ENCODE assay signal across 19 cellular contexts in the genomic region with DNA sequence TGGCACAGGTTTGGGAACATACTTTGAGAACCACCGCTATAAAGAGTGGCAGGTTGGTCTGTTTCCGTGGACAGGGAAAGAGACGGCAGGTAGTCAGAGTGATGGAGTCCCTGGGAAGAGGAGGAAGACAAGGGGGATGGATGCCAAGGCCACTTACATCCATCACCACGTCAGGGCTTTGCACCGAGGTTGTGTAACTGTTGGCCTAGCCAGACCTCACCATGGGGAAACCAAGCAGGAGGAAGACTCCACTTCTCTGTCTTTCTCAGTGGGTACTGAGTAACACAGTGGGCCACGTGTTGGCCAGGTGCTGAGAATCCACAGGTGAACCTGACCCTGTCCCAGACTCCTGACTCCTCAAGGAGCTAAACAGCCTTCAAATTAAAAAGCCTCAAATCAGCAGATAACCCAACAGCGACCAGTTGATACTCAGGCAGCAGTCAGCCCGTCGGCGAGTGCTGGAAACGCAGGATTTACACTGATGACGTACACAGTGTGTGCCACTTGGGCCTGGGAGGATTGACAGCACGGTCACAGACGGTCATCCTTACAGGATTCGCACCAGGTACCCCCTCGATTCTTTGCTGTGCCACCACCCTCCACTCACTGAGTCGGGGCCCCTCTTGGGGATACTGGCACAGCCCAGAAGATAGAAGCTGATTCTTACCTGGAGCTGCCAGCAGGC.
DNase-seq lines count a peak whose midpoint lies in the region; ATAC-seq and TF ChIP-seq lines count a peak whose summit lies in the region.
"Had no signal": no experiment of that assay in that cellular context is flagged by ENCODE, and none has a peak within 500 bp of the region (broad histone marks: within the 10 kb centered on the region; RNA-seq: fewer than 3 reads in every experiment).

No MANE protein-coding gene starts in this region.

- ATAC-seq in GM23338 (no peak), GM19035 (IDR thresholded peaks at IDR 0.05; ENCODE audit: unreplicated experiment) (no peak)
- ATAC-seq: Right ventricle myocardium inferior had no signal

- H3K4me1 Mint-ChIP-seq in GM23338, result no peaks in the 10 kb centered on the region; the same call in 2 of the 3 replicates
- H3K4me1 Mint-ChIP-seq: CD8-positive, alpha-beta memory T cell had no signal

- TF ChIP-seq EP300 in sigmoid colon (IDR thresholded peaks at IDR 0.05), result no peak

- no peaks in the 10 kb centered on the region for H4K20me1 ChIP-seq in GM23338 (replicated peaks; ENCODE audit: insufficient read depth)
- H4K20me1 ChIP-seq in PC-9 (ENCODE audit: insufficient read depth), result no peaks in the 10 kb centered on the region

- H3K79me2 ChIP-seq in GM23338 (replicated peaks; ENCODE audit: insufficient read depth) (no peaks in the 10 kb centered on the region), PC-9 (ENCODE audit: low read depth) (no peaks in the 10 kb centered on the region)

- H3K9me3 Mint-ChIP-seq in GM23338, result no peaks in the 10 kb centered on the region
- H3K9me3 Mint-ChIP-seq: CD8-positive, alpha-beta memory T cell had no signal

- H3K4me2 ChIP-seq in GM23338 (no peak overlapping the region), PC-9 (peak overlapping the region; percentile 69)

- CTCF ChIA-PET in PC-9 (lab: Charles Lee), result no interaction called here

- H3K27ac Mint-ChIP-seq in GM23338, result no peak overlapping the region
- H3K27ac Mint-ChIP-seq: CD8-positive, alpha-beta memory T cell had no signal

- H3K36me3 ChIP-seq in GM23338 (ENCODE audit: insufficient read depth) (no peaks in the 10 kb centered on the region), PC-9 (ENCODE audit: low read depth) (no peaks in the 10 kb centered on the region), sigmoid colon (no peaks in the 10 kb centered on the region)

- DNase-seq in GM23338 (ENCODE audit: low spot score) (no peak), PC-9 (no peak), islet precursor cell (peak; percentile 23), sigmoid colon (peak; percentile 27), G401 (ENCODE audit: low spot score) (no peak), NCI-H2029 treated with DMSO at 0.1 percent for 48 hours (lab: John Stamatoyannopoulos, UW) (no peak), NCI-H2107 treated with DMSO at 0.1 percent for 48 hours (lab: John Stamatoyannopoulos, UW; ENCODE audit: unreplicated experiment) (no peak)
- DNase-seq: AML-193; C1 segment of cervical spinal cord; CD8-positive, alpha-beta memory T cell; GDM1; GOT3; KBM-7; NCI-H1105; NCI-H2029; NCI-H2171; NCI-H345 had no signal

- TF ChIP-seq POLR2A in sigmoid colon (IDR thresholded peaks at IDR 0.05), result no peak

- intact Hi-C loops in PC-9 (cut with micrococcal nuclease; ENCODE audit: unreplicated experiment) (no loop called here), sigmoid colon (cut with DNase I) (no loop called here)

- H3F3A ChIP-seq in GM23338 (replicated peaks; ENCODE audit: low read depth) (no peaks in the 10 kb centered on the region), PC-9 (ENCODE audit: insufficient read depth, low read depth) (no peaks in the 10 kb centered on the region)

- H3K9me3 ChIP-seq in PC-9 (ENCODE audit: insufficient read depth, low read depth), result no peaks in the 10 kb centered on the region
- no peaks in the 10 kb centered on the region for H3K9me3 ChIP-seq in sigmoid colon

- no peak overlapping the region for H3K4me3 Mint-ChIP-seq in GM23338
- H3K4me3 Mint-ChIP-seq: CD8-positive, alpha-beta memory T cell had no signal

- H3K27ac ChIP-seq in GM23338 (ENCODE audit: low read depth) (no peak overlapping the region), PC-9 (no peak overlapping the region), sigmoid colon (no peak overlapping the region)

- H2AFZ ChIP-seq in GM23338 (peak overlapping the region; percentile 49; the same call in 1 of the 2 replicates), PC-9 (no peak overlapping the region; the same call in 1 of the 2 replicates)

- H3K36me3 Mint-ChIP-seq in GM23338 (ENCODE audit: low read depth), result no peaks in the 10 kb centered on the region

- H3K27me3 ChIP-seq in GM23338 (ENCODE audit: insufficient read depth) (no peaks in the 10 kb centered on the region), PC-9 (ENCODE audit: insufficient read depth, low read depth) (no peaks in the 10 kb centered on the region), sigmoid colon (no peaks in the 10 kb centered on the region)

- POLR2A ChIA-PET in PC-9 (lab: Charles Lee; ENCODE audit: unreplicated experiment), result no interaction called here

- 78 to 89% methylated on average over 17 of the region's 17 CpGs for WGBS in sigmoid colon, 2 donors

- H3K4me3 ChIP-seq in GM23338, result no peak overlapping the region
- no peak overlapping the region for H3K4me3 ChIP-seq in PC-9
- no peak overlapping the region for H3K4me3 ChIP-seq in sigmoid colon

- H3K9me2 ChIP-seq in GM23338 (ENCODE audit: insufficient read depth) (peaks cover 5% of the 10 kb centered on the region; the same call in 1 of the 2 replicates), PC-9 (ENCODE audit: insufficient read depth) (no peaks in the 10 kb centered on the region)

- no TSS peak for BruUV-seq in PC-9 (replicated peaks; lab: Mats Ljungman, UMichigan)

- H3K27me3 Mint-ChIP-seq in GM23338 (ENCODE audit: insufficient read depth, low read depth, poor library complexity), result peaks cover 7% of the 10 kb centered on the region

- in situ Hi-C loops in G401 (cut with HindIII; ENCODE audit: low sequenced_read_pairs), result no loop called here

- TF ChIP-seq CTCF in GM23338 (conservative IDR thresholded peaks at IDR 0.05; ENCODE audit: low read depth in 2 of 2) (no peak), PC-9 (conservative IDR thresholded peaks at IDR 0.05) (no peak), sigmoid colon (IDR thresholded peaks at IDR 0.05) (no peak)

- H3K4me1 ChIP-seq in GM23338 (ENCODE audit: insufficient read depth), result no peaks in the 10 kb centered on the region
- H3K4me1 ChIP-seq in PC-9 (replicated peaks; ENCODE audit: insufficient read depth), result peaks cover 14% of the 10 kb centered on the region
- no peaks in the 10 kb centered on the region for H3K4me1 ChIP-seq in sigmoid colon

TF ChIP-seq in GM23338, 12 proteins besides CTCF, POLR2A, EP300 and RAD21 (continues in another document):
- TF ChIP-seq JUNB (IDR thresholded peaks at IDR 0.05; ENCODE audit: unreplicated experiment) (no peak), EZH2phosphoT487 (IDR thresholded peaks at IDR 0.05; ENCODE audit: unreplicated experiment) (no peak), REST (IDR thresholded peaks at IDR 0.05; ENCODE audit: unreplicated experiment) (no peak), EZH2 (IDR thresholded peaks at IDR 0.05; ENCODE audit: low read depth, unreplicated experiment) (no peak), ETS1 (IDR thresholded peaks at IDR 0.05) (no peak)

Comparison
In these comparisons a context has a peak if more than half of its experiments do, and no peak if none do; other contexts are left out.
1. DNase-seq: peak in islet precursor cell (single experiment) and sigmoid colon (single experiment); none in GM23338 (single experiment), PC-9 (0 of 2), G401 (single experiment), NCI-H2029 treated with DMSO at 0.1 percent for 48 hours (single experiment) and NCI-H2107 treated with DMSO at 0.1 percent for 48 hours (single experiment).